1 cellular context compared by ENCODE assay signal in the genomic region with DNA sequence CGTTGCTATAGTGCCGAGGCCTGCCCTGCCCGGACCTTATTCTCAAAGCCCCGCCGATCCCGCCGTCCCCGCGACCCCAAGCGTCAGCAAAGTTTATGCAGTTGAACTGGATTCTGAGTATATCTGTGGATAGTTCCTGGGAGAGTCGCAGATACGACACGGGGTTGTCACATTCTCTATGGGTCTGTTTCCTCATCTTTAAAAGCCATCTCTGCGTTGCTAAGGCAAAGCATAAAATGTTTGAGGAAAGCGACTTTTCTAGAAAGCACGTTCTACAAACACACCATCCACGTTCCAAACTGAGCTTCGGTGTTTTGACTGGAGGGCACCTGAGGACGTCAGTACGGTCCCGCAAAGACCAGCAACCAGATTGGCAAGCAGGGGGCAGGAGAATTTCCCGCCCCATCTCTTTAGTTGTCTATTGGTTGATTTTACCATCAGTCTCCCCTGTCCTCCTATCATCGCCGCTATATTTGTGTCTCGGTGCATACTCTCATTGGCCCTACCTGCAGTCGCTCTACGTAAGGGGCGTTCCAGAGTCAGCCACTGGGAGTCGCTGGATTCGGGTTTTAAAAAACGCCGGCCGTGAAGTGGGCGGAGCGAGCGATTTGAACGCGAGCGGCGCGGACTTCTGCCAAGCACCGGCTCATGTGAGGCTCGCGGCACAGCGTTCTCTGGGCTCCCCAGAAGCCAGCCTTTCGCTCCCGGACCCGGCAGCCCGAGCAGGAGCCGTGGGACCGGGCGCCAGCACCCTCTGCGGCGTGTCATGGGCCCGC.
A peak's percentile ranks its signal among the peaks of the same experiment; 100 is the strongest.
TF ChIP-seq lines count a peak whose summit lies in the region.

A gene (plus strand): TSS at position 626 of the 776 bp plus-strand sequence. CDS start 141 bp downstream, at position 767.

TF ChIP-seq in SK-N-SH, 30 proteins besides CTCF, POLR2A, EP300 and RAD21 (continued from another document):
- TF ChIP-seq, protein P1, sequence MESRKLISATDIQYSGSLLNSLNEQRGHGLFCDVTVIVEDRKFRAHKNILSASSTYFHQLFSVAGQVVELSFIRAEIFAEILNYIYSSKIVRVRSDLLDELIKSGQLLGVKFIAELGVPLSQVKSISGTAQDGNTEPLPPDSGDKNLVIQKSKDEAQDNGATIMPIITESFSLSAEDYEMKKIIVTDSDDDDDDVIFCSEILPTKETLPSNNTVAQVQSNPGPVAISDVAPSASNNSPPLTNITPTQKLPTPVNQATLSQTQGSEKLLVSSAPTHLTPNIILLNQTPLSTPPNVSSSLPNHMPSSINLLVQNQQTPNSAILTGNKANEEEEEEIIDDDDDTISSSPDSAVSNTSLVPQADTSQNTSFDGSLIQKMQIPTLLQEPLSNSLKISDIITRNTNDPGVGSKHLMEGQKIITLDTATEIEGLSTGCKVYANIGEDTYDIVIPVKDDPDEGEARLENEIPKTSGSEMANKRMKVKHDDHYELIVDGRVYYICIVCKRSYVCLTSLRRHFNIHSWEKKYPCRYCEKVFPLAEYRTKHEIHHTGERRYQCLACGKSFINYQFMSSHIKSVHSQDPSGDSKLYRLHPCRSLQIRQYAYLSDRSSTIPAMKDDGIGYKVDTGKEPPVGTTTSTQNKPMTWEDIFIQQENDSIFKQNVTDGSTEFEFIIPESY (IDR thresholded peaks at IDR 0.05; ENCODE audit: borderline replicate concordance, low read depth): peak; percentile 49; the same call in 1 of the 2 replicates
- TF ChIP-seq TEAD4 (IDR thresholded peaks at IDR 0.05; ENCODE audit: borderline replicate concordance, insufficient read depth) (no peak), GABPA (IDR thresholded peaks at IDR 0.05; ENCODE audit: low read depth) (peak; percentile 7; the same call in 1 of the 2 replicates), RFX5 (IDR thresholded peaks at IDR 0.05; ENCODE audit: low read length) (peak; percentile 91), POLR2AphosphoS5 (IDR thresholded peaks at IDR 0.05; ENCODE audit: low read depth, low read length) (peak; percentile 52), FOXJ3 (CRISPR knock-in tag; IDR thresholded peaks at IDR 0.05) (no peak; the same call in 1 of the 2 replicates), MEF2A (IDR thresholded peaks at IDR 0.05; ENCODE audit: borderline replicate concordance, low read depth) (no peak; the same call in 1 of the 2 replicates), SIN3A (IDR thresholded peaks at IDR 0.05; ENCODE audit: borderline replicate concordance, low read depth, low read length) (peak; percentile 94), SMC3 (IDR thresholded peaks at IDR 0.05; ENCODE audit: low read depth, low read length) (peak; percentile 11; the same call in 1 of the 2 replicates), ELF1 (IDR thresholded peaks at IDR 0.05) (no peak; the same call in 1 of the 2 replicates), EZH2phosphoT487 (IDR thresholded peaks at IDR 0.05; ENCODE audit: borderline replicate concordance, low read depth) (no peak), TCF12 (IDR thresholded peaks at IDR 0.05) (no peak), FOXM1 (IDR thresholded peaks at IDR 0.05; ENCODE audit: low read depth) (peak; percentile 100), CHD2 (IDR thresholded peaks at IDR 0.05; ENCODE audit: low read length, partially characterized antibody) (peak; percentile 97)
- TF ChIP-seq, protein P2, sequence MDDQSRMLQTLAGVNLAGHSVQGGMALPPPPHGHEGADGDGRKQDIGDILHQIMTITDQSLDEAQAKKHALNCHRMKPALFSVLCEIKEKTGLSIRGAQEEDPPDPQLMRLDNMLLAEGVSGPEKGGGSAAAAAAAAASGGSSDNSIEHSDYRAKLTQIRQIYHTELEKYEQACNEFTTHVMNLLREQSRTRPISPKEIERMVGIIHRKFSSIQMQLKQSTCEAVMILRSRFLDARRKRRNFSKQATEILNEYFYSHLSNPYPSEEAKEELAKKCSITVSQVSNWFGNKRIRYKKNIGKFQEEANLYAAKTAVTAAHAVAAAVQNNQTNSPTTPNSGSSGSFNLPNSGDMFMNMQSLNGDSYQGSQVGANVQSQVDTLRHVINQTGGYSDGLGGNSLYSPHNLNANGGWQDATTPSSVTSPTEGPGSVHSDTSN (IDR thresholded peaks at IDR 0.05): peak; percentile 100
- TF ChIP-seq, protein P3, sequence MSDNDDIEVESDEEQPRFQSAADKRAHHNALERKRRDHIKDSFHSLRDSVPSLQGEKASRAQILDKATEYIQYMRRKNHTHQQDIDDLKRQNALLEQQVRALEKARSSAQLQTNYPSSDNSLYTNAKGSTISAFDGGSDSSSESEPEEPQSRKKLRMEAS (IDR thresholded peaks at IDR 0.05; ENCODE audit: low read depth): peak; percentile 98
- TF ChIP-seq, protein P4, sequence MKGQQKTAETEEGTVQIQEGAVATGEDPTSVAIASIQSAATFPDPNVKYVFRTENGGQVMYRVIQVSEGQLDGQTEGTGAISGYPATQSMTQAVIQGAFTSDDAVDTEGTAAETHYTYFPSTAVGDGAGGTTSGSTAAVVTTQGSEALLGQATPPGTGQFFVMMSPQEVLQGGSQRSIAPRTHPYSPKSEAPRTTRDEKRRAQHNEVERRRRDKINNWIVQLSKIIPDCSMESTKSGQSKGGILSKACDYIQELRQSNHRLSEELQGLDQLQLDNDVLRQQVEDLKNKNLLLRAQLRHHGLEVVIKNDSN (IDR thresholded peaks at IDR 0.05; ENCODE audit: borderline replicate concordance, low read depth): no peak
TF ChIP-seq in SK-N-SH: peak in this region for 16.
